26 cellular contexts compared by ENCODE assay signal in genomic region chr1:80533775-80534314, GRCh38.
DNase-seq lines count a peak whose midpoint lies in the region; ATAC-seq and TF ChIP-seq lines count a peak whose summit lies in the region.
"Had no signal": no experiment of that assay in that cellular context is flagged by ENCODE, and none has a peak within 500 bp of the region (broad histone marks: within the 10 kb centered on the region; RNA-seq: fewer than 3 reads in every experiment).

No MANE protein-coding gene starts in this region.

- WGBS in H9 (ENCODE audit: extremely low coverage, insufficient read length, low lambda C conversion rate): no CpG with 5 or more reads among the region's 2 CpGs
- 15% methylated on average over 2 of the region's 2 CpGs for WGBS in hepatocyte (ENCODE audit: low lambda C conversion rate, missing lambda C conversion rate)

- H3K23ac ChIP-seq in H9 (ENCODE audit: insufficient read length, low read depth, low read length): no peak overlapping the region

- H3K4me2 ChIP-seq in H9 (ENCODE audit: insufficient read depth, insufficient read length, low read length): no peak overlapping the region
- no peak overlapping the region for H3K4me2 ChIP-seq in PC-9
- H3K4me2 ChIP-seq in hepatocyte: peak overlapping the region; percentile 17

- intact Hi-C loops in PC-9 (cut with micrococcal nuclease; ENCODE audit: unreplicated experiment): no loop called here

- peaks cover 7% of the 10 kb centered on the region; the same call in 1 of the 2 replicates for H3K4me1 ChIP-seq in H9 (ENCODE audit: insufficient read depth, low read length)
- H3K4me1 ChIP-seq in PC-9 (replicated peaks; ENCODE audit: insufficient read depth): 0 out of 2 replicates have a peak, but pooled peaks cover 6% of the 10 kb centered on the region
- H3K4me1 ChIP-seq in hepatocyte (ENCODE audit: insufficient read depth): peaks cover 5% of the 10 kb centered on the region
- H3K4me1 ChIP-seq: left ventricle myocardium inferior had no signal

- H3K4ac ChIP-seq in H9 (ENCODE audit: low read depth, low read length): no peak overlapping the region

- H3K9ac ChIP-seq in H9 (ENCODE audit: extremely low read depth, insufficient read length, low read length): no peak overlapping the region

- no peak overlapping the region for H3K56ac ChIP-seq in H9 (ENCODE audit: insufficient read length, low read depth, low read length)

- H4K20me1 ChIP-seq in H9 (ENCODE audit: control insufficient read depth, insufficient read depth, insufficient read length) (no peaks in the 10 kb centered on the region), PC-9 (ENCODE audit: insufficient read depth) (no peaks in the 10 kb centered on the region), hepatocyte (ENCODE audit: insufficient read depth, poor library complexity, severe bottlenecking) (no peaks in the 10 kb centered on the region)

- no peak overlapping the region for H4K5ac ChIP-seq in H9 (ENCODE audit: insufficient read length, low read depth, low read length)

- H3K36me3 ChIP-seq in PC-9 (ENCODE audit: low read depth): no peaks in the 10 kb centered on the region
- no peaks in the 10 kb centered on the region for H3K36me3 ChIP-seq in hepatocyte (replicated peaks; ENCODE audit: insufficient read depth, low read depth)
- H3K36me3 ChIP-seq: heart right ventricle, left ventricle myocardium inferior, sigmoid colon had no signal

- H3T11ph ChIP-seq in H9 (ENCODE audit: low read length): no peak overlapping the region

- CTCF ChIA-PET in PC-9 (lab: Charles Lee): interaction anchor here (0.6 kb wide), 1 partner anchor 311 kb away, joined by 3 read pairs; no protein-coding TSS in a partner anchor

- no peak overlapping the region for H4K91ac ChIP-seq in H9 (ENCODE audit: insufficient read length, low read depth, low read length)

- no peak overlapping the region for H2BK120ac ChIP-seq in H9 (ENCODE audit: low read depth, low read length, poor library complexity, severe bottlenecking)

- H3K27me3 ChIP-seq in H9 (ENCODE audit: insufficient read depth, low read length): no peaks in the 10 kb centered on the region
- H3K27me3 ChIP-seq in PC-9 (ENCODE audit: insufficient read depth, low read depth): no peaks in the 10 kb centered on the region
- no peaks in the 10 kb centered on the region for H3K27me3 ChIP-seq in hepatocyte
- H3K27me3 ChIP-seq: heart right ventricle, sigmoid colon had no signal

- no peak overlapping the region for H2BK12ac ChIP-seq in H9 (ENCODE audit: insufficient read length, low read depth, low read length)

- no peak overlapping the region for H4K8ac ChIP-seq in H9 (replicated peaks; ENCODE audit: insufficient read length, low read depth, low read length)

- H3K9me3 Mint-ChIP-seq in H9 (no peaks in the 10 kb centered on the region), osteocyte (ENCODE audit: unreplicated experiment) (no peaks in the 10 kb centered on the region)
- peaks cover 14% of the 10 kb centered on the region for H3K9me3 Mint-ChIP-seq in activated T-helper 17 cell treated with anti-CD3 and anti-CD28 coated beads, Interleukin-2, amount 50 U/mL, for 72 hours
- H3K9me3 Mint-ChIP-seq: nephron progenitor cell had no signal

- no peak overlapping the region for H2BK5ac ChIP-seq in H9 (ENCODE audit: insufficient read length, low read length)

- H3K4me1 Mint-ChIP-seq in H9: peaks cover 51 to 54% of the 10 kb centered on the region in 2 experiments
- H3K4me1 Mint-ChIP-seq in osteocyte (ENCODE audit: unreplicated experiment): peaks cover 18% of the 10 kb centered on the region
- no peaks in the 10 kb centered on the region for H3K4me1 Mint-ChIP-seq in activated T-helper 17 cell treated with anti-CD3 and anti-CD28 coated beads, Interleukin-2, amount 50 U/mL, for 72 hours
- H3K4me1 Mint-ChIP-seq: CD4-positive, CD25-positive, alpha-beta regulatory T cell had no signal

- no peak overlapping the region for H2BK20ac ChIP-seq in H9 (ENCODE audit: low read depth, low read length, poor library complexity, severe bottlenecking)

- H3K9me2 ChIP-seq in PC-9 (ENCODE audit: insufficient read depth) (0 out of 2 replicates have a peak, but pooled peaks cover 3% of the 10 kb centered on the region), hepatocyte (replicated peaks; ENCODE audit: insufficient read depth) (no peaks in the 10 kb centered on the region)

- H3K9me3 ChIP-seq in H9 (ENCODE audit: control insufficient read depth, low read depth, low read length) (no peaks in the 10 kb centered on the region), PC-9 (ENCODE audit: insufficient read depth, low read depth) (no peaks in the 10 kb centered on the region), hepatocyte (ENCODE audit: low read depth) (no peaks in the 10 kb centered on the region)
- H3K9me3 ChIP-seq: heart right ventricle, left ventricle myocardium inferior, mucosa of descending colon, sigmoid colon had no signal

- H3K18ac ChIP-seq in H9 (ENCODE audit: insufficient read length, low read depth, low read length): no peak overlapping the region

- DNase-seq in H9: no peak
- DNase-seq in PC-9: no peak
- DNase-seq in hepatocyte (ENCODE audit: low spot score): no peak
- DNase-seq in osteocyte (ENCODE audit: extremely low spot score, unreplicated experiment): no peak
- DNase-seq in activated CD4-positive, CD25-positive, alpha-beta regulatory T cell (lab: John Stamatoyannopoulos, UW): no peak
- DNase-seq: activated CD4-positive, CD25-positive, alpha-beta regulatory T cell treated with anti-CD3 and anti-CD28 coated beads, Interleukin-2, amount 50 U/mL, for 72 hours; activated CD8-positive, alpha-beta T cell treated with anti-CD3 and anti-CD28 coated beads, Interleukin-2, amount 10 ng/mL, durations not matched to agents 7 days and 5 days; activated gamma-delta T cell; activated T-cell treated with anti-CD3 and anti-CD28 coated beads for 4 hours; CD4-positive, CD25-positive, alpha-beta regulatory T cell; heart right ventricle; Karpas-422; left ventricle myocardium inferior; mucosa of descending colon; MV-4-11; NCI-H1694 treated with DMSO at 0.1 percent for 48 hours; nephron progenitor cell; SHP77 treated with DMSO at 0.1 percent for 48 hours; sigmoid colon; stimulated activated CD4-positive, alpha-beta T cell treated with anti-CD3 and anti-CD28 coated beads, Interleukin-15, amount 100 ng/mL, for 24 hours; T-helper 1 cell had no signal

- H3K27ac ChIP-seq in H9 (ENCODE audit: insufficient read length, low read depth, low read length) (no peak overlapping the region), PC-9 (no peak overlapping the region), hepatocyte (no peak overlapping the region)
- H3K27ac ChIP-seq: epithelial cell of prostate, heart right ventricle, left ventricle myocardium inferior, sigmoid colon had no signal

- H3K4me3 Mint-ChIP-seq in H9 (peak overlapping the region in 1 of 2 experiments; percentile 27; a peak in 3 of 5 replicates), osteocyte (ENCODE audit: unreplicated experiment) (peak overlapping the region; percentile 2)
- H3K4me3 Mint-ChIP-seq in activated T-helper 17 cell treated with anti-CD3 and anti-CD28 coated beads, Interleukin-2, amount 50 U/mL, for 72 hours: no peak overlapping the region
- H3K4me3 Mint-ChIP-seq: activated CD8-positive, alpha-beta T cell treated with anti-CD3 and anti-CD28 coated beads, Interleukin-2, amount 10 ng/mL, durations not matched to agents 7 days and 5 days; CD4-positive, CD25-positive, alpha-beta regulatory T cell; nephron progenitor cell; stimulated activated naive CD8-positive, alpha-beta T cell treated with anti-CD3 and anti-CD28 coated beads, Interleukin-15, Interleukin-2, amounts not matched to agents 100 ng/mL and 50 ng/mL, for 24 hours had no signal

- no peaks in the 10 kb centered on the region for H3K27me3 Mint-ChIP-seq in H9 (ENCODE audit: low read depth)
- no peaks in the 10 kb centered on the region for H3K27me3 Mint-ChIP-seq in osteocyte (ENCODE audit: unreplicated experiment)
- no peaks in the 10 kb centered on the region for H3K27me3 Mint-ChIP-seq in activated T-helper 17 cell treated with anti-CD3 and anti-CD28 coated beads, Interleukin-2, amount 50 U/mL, for 72 hours
- H3K27me3 Mint-ChIP-seq: CD4-positive, CD25-positive, alpha-beta regulatory T cell; stimulated activated naive CD8-positive, alpha-beta T cell treated with anti-CD3 and anti-CD28 coated beads, Interleukin-15, Interleukin-2, amounts not matched to agents 100 ng/mL and 50 ng/mL, for 24 hours had no signal

- ATAC-seq in activated T-helper 17 cell treated with anti-CD3 and anti-CD28 coated beads, Interleukin-2, amount 50 U/mL, for 72 hours (replicated peaks): no peak
- no peak for ATAC-seq in GM19452 (IDR thresholded peaks at IDR 0.05; ENCODE audit: unreplicated experiment)
- no peak for ATAC-seq in GM21825 (IDR thresholded peaks at IDR 0.05; ENCODE audit: unreplicated experiment)
- ATAC-seq: activated CD8-positive, alpha-beta T cell treated with anti-CD3 and anti-CD28 coated beads, Interleukin-2, amount 10 ng/mL, durations not matched to agents 7 days and 5 days; heart right ventricle; mucosa of descending colon had no signal

- no peaks in the 10 kb centered on the region for H3K23me2 ChIP-seq in H9 (ENCODE audit: insufficient read length, low read depth, low read length, poor library complexity, severe bottlenecking)

- no peaks in the 10 kb centered on the region for H3F3A ChIP-seq in PC-9 (ENCODE audit: insufficient read depth, low read depth)

- no TSS peak for BruUV-seq in PC-9 (replicated peaks; lab: Mats Ljungman, UMichigan)

- H2AFZ ChIP-seq in H9 (ENCODE audit: low read length) (no peak overlapping the region), PC-9 (peak overlapping the region; percentile 63; the same call in 1 of the 2 replicates), hepatocyte (no peak overlapping the region)

- H3K27ac Mint-ChIP-seq in H9 (peak overlapping the region; percentile 78 to 91 (median 80); a peak in 6 of 7 replicates), osteocyte (ENCODE audit: unreplicated experiment) (peak overlapping the region; percentile 41)
- H3K27ac Mint-ChIP-seq in activated T-helper 17 cell treated with anti-CD3 and anti-CD28 coated beads, Interleukin-2, amount 50 U/mL, for 72 hours: no peak overlapping the region
- H3K27ac Mint-ChIP-seq: activated CD8-positive, alpha-beta T cell treated with anti-CD3 and anti-CD28 coated beads, Interleukin-2, amount 10 ng/mL, durations not matched to agents 7 days and 5 days; CD4-positive, CD25-positive, alpha-beta regulatory T cell; nephron progenitor cell; stimulated activated naive CD8-positive, alpha-beta T cell treated with anti-CD3 and anti-CD28 coated beads, Interleukin-15, Interleukin-2, amounts not matched to agents 100 ng/mL and 50 ng/mL, for 24 hours had no signal

- TF ChIP-seq CTCF in H9 (conservative IDR thresholded peaks at IDR 0.05): no peak
- TF ChIP-seq CTCF in PC-9 (conservative IDR thresholded peaks at IDR 0.05): no peak
- no peak for TF ChIP-seq CTCF in hepatocyte (IDR thresholded peaks at IDR 0.05; ENCODE audit: poor library complexity)
- no peak for TF ChIP-seq CTCF in osteocyte (IDR thresholded peaks at IDR 0.05)

- H2BK15ac ChIP-seq in H9 (ENCODE audit: low read depth, low read length): no peak overlapping the region

- H3K79me1 ChIP-seq in H9 (ENCODE audit: insufficient read depth, low read depth, low read length, poor library complexity, severe bottlenecking): no peaks in the 10 kb centered on the region

- H3K4me3 ChIP-seq in PC-9: no peak overlapping the region
- H3K4me3 ChIP-seq in hepatocyte: no peak overlapping the region
- H3K4me3 ChIP-seq: heart right ventricle, left ventricle myocardium inferior, mucosa of descending colon, sigmoid colon had no signal

- no peak overlapping the region for H2AK5ac ChIP-seq in H9 (ENCODE audit: insufficient read length, low read length)

- POLR2A ChIA-PET in PC-9 (lab: Charles Lee; ENCODE audit: unreplicated experiment): no interaction called here

- H3K14ac ChIP-seq in H9 (ENCODE audit: insufficient read depth, low read length): no peak overlapping the region

- H3K36me3 Mint-ChIP-seq in H9 (ENCODE audit: insufficient read depth in 1 of 3, low read depth in 3 of 3) (no peaks in the 10 kb centered on the region), osteocyte (ENCODE audit: unreplicated experiment) (no peaks in the 10 kb centered on the region)
- H3K36me3 Mint-ChIP-seq in activated T-helper 17 cell treated with anti-CD3 and anti-CD28 coated beads, Interleukin-2, amount 50 U/mL, for 72 hours (ENCODE audit: low read depth): no peaks in the 10 kb centered on the region
- H3K36me3 Mint-ChIP-seq: CD4-positive, CD25-positive, alpha-beta regulatory T cell had no signal

- H3K79me2 ChIP-seq in H9 (ENCODE audit: insufficient read depth, low read length) (no peaks in the 10 kb centered on the region), PC-9 (ENCODE audit: low read depth) (no peaks in the 10 kb centered on the region), hepatocyte (no peaks in the 10 kb centered on the region)
